In the genomic region with DNA sequence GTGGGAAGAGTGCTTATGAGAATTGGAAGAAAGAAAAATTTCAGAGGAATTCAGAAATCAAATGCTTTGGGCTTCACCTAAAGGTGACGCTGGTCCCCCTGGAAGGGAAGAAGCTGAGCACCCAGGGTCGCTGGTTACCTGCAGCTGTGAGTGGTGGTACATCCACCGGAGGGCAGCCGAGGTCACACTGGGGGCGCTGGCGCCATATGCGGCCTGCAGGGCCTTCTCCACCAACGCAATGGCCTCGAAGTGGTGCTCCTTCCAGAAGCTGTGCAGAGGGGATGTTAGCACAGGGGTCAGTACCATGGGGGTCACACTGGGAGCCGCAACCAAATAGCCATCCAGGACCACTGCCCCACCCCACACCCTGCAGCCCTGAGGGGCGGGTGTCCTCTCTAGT, we compare ENCODE assay signal across 1 cellular context.
TF ChIP-seq lines count a peak whose summit lies in the region.

No MANE protein-coding gene starts in this region.

TF ChIP-seq in WTC11, 78 proteins besides CTCF, POLR2A, EP300 and RAD21:
- TF ChIP-seq CDX4 (CRISPR knock-in tag; IDR thresholded peaks at IDR 0.05; ENCODE audit: borderline replicate concordance), result no peak
- TF ChIP-seq, protein P1, sequence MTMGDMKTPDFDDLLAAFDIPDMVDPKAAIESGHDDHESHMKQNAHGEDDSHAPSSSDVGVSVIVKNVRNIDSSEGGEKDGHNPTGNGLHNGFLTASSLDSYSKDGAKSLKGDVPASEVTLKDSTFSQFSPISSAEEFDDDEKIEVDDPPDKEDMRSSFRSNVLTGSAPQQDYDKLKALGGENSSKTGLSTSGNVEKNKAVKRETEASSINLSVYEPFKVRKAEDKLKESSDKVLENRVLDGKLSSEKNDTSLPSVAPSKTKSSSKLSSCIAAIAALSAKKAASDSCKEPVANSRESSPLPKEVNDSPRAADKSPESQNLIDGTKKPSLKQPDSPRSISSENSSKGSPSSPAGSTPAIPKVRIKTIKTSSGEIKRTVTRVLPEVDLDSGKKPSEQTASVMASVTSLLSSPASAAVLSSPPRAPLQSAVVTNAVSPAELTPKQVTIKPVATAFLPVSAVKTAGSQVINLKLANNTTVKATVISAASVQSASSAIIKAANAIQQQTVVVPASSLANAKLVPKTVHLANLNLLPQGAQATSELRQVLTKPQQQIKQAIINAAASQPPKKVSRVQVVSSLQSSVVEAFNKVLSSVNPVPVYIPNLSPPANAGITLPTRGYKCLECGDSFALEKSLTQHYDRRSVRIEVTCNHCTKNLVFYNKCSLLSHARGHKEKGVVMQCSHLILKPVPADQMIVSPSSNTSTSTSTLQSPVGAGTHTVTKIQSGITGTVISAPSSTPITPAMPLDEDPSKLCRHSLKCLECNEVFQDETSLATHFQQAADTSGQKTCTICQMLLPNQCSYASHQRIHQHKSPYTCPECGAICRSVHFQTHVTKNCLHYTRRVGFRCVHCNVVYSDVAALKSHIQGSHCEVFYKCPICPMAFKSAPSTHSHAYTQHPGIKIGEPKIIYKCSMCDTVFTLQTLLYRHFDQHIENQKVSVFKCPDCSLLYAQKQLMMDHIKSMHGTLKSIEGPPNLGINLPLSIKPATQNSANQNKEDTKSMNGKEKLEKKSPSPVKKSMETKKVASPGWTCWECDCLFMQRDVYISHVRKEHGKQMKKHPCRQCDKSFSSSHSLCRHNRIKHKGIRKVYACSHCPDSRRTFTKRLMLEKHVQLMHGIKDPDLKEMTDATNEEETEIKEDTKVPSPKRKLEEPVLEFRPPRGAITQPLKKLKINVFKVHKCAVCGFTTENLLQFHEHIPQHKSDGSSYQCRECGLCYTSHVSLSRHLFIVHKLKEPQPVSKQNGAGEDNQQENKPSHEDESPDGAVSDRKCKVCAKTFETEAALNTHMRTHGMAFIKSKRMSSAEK (CRISPR knock-in tag; IDR thresholded peaks at IDR 0.05; ENCODE audit: borderline replicate concordance), result no peak
- no peak for TF ChIP-seq SP1 (CRISPR knock-in tag; conservative IDR thresholded peaks at IDR 0.05)
- TF ChIP-seq TP53 (CRISPR knock-in tag; IDR thresholded peaks at IDR 0.05), result no peak
- TF ChIP-seq ZNF317 (CRISPR knock-in tag; IDR thresholded peaks at IDR 0.05; ENCODE audit: borderline replicate concordance, low read depth), result no peak
- TF ChIP-seq ZNF416 (CRISPR knock-in tag; IDR thresholded peaks at IDR 0.05), result no peak
- TF ChIP-seq, protein P2, sequence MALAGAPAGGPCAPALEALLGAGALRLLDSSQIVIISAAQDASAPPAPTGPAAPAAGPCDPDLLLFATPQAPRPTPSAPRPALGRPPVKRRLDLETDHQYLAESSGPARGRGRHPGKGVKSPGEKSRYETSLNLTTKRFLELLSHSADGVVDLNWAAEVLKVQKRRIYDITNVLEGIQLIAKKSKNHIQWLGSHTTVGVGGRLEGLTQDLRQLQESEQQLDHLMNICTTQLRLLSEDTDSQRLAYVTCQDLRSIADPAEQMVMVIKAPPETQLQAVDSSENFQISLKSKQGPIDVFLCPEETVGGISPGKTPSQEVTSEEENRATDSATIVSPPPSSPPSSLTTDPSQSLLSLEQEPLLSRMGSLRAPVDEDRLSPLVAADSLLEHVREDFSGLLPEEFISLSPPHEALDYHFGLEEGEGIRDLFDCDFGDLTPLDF (CRISPR knock-in tag; IDR thresholded peaks at IDR 0.05), result no peak
- no peak for TF ChIP-seq NR3C1 (CRISPR knock-in tag; conservative IDR thresholded peaks at IDR 0.05; ENCODE audit: low read depth)
- TF ChIP-seq JUN (CRISPR knock-in tag; IDR thresholded peaks at IDR 0.05), result no peak
- no peak for TF ChIP-seq EMX1 (CRISPR knock-in tag; IDR thresholded peaks at IDR 0.05)
- TF ChIP-seq, protein P3, sequence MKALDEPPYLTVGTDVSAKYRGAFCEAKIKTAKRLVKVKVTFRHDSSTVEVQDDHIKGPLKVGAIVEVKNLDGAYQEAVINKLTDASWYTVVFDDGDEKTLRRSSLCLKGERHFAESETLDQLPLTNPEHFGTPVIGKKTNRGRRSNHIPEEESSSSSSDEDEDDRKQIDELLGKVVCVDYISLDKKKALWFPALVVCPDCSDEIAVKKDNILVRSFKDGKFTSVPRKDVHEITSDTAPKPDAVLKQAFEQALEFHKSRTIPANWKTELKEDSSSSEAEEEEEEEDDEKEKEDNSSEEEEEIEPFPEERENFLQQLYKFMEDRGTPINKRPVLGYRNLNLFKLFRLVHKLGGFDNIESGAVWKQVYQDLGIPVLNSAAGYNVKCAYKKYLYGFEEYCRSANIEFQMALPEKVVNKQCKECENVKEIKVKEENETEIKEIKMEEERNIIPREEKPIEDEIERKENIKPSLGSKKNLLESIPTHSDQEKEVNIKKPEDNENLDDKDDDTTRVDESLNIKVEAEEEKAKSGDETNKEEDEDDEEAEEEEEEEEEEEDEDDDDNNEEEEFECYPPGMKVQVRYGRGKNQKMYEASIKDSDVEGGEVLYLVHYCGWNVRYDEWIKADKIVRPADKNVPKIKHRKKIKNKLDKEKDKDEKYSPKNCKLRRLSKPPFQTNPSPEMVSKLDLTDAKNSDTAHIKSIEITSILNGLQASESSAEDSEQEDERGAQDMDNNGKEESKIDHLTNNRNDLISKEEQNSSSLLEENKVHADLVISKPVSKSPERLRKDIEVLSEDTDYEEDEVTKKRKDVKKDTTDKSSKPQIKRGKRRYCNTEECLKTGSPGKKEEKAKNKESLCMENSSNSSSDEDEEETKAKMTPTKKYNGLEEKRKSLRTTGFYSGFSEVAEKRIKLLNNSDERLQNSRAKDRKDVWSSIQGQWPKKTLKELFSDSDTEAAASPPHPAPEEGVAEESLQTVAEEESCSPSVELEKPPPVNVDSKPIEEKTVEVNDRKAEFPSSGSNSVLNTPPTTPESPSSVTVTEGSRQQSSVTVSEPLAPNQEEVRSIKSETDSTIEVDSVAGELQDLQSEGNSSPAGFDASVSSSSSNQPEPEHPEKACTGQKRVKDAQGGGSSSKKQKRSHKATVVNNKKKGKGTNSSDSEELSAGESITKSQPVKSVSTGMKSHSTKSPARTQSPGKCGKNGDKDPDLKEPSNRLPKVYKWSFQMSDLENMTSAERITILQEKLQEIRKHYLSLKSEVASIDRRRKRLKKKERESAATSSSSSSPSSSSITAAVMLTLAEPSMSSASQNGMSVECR (CRISPR knock-in tag; IDR thresholded peaks at IDR 0.05; ENCODE audit: borderline replicate concordance), result no peak
- no peak for TF ChIP-seq ZNF232 (CRISPR knock-in tag; IDR thresholded peaks at IDR 0.05)
- TF ChIP-seq KAT7 (CRISPR knock-in tag; IDR thresholded peaks at IDR 0.05; ENCODE audit: borderline replicate concordance), result no peak
- TF ChIP-seq ELF4 (CRISPR knock-in tag; IDR thresholded peaks at IDR 0.05; ENCODE audit: low read depth), result no peak
- TF ChIP-seq, protein P4, sequence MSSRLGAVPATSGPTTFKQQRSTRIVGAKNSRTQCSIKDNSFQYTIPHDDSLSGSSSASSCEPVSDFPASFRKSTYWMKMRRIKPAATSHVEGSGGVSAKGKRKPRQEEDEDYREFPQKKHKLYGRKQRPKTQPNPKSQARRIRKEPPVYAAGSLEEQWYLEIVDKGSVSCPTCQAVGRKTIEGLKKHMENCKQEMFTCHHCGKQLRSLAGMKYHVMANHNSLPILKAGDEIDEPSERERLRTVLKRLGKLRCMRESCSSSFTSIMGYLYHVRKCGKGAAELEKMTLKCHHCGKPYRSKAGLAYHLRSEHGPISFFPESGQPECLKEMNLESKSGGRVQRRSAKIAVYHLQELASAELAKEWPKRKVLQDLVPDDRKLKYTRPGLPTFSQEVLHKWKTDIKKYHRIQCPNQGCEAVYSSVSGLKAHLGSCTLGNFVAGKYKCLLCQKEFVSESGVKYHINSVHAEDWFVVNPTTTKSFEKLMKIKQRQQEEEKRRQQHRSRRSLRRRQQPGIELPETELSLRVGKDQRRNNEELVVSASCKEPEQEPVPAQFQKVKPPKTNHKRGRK (CRISPR knock-in tag; IDR thresholded peaks at IDR 0.05; ENCODE audit: borderline replicate concordance), result no peak
- TF ChIP-seq, protein P5, sequence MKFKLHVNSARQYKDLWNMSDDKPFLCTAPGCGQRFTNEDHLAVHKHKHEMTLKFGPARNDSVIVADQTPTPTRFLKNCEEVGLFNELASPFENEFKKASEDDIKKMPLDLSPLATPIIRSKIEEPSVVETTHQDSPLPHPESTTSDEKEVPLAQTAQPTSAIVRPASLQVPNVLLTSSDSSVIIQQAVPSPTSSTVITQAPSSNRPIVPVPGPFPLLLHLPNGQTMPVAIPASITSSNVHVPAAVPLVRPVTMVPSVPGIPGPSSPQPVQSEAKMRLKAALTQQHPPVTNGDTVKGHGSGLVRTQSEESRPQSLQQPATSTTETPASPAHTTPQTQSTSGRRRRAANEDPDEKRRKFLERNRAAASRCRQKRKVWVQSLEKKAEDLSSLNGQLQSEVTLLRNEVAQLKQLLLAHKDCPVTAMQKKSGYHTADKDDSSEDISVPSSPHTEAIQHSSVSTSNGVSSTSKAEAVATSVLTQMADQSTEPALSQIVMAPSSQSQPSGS (CRISPR knock-in tag; IDR thresholded peaks at IDR 0.05; ENCODE audit: borderline replicate concordance, low read depth), result no peak
- TF ChIP-seq, protein P6, sequence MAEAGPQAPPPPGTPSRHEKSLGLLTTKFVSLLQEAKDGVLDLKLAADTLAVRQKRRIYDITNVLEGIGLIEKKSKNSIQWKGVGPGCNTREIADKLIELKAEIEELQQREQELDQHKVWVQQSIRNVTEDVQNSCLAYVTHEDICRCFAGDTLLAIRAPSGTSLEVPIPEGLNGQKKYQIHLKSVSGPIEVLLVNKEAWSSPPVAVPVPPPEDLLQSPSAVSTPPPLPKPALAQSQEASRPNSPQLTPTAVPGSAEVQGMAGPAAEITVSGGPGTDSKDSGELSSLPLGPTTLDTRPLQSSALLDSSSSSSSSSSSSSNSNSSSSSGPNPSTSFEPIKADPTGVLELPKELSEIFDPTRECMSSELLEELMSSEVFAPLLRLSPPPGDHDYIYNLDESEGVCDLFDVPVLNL (CRISPR knock-in tag; IDR thresholded peaks at IDR 0.05; ENCODE audit: borderline replicate concordance, low read depth), result no peak
